ENCODE assay signal across 1 cellular context in genomic region chr6:120876405-120876804, GRCh38.
TF ChIP-seq lines count a peak whose summit lies in the region.

No MANE protein-coding gene starts in this region.

TF ChIP-seq in HepG2, 621 proteins besides CTCF, POLR2A, EP300 and RAD21 (continued from another document):
- TF ChIP-seq ZNF446 (CRISPR knock-in tag; IDR thresholded peaks at IDR 0.05) (no peak), ZNF350 (CRISPR knock-in tag; IDR thresholded peaks at IDR 0.05; ENCODE audit: borderline replicate concordance, low read depth) (no peak), CERS6 (CRISPR knock-in tag; IDR thresholded peaks at IDR 0.05) (no peak), RBM39 (IDR thresholded peaks at IDR 0.05; ENCODE audit: low read depth, low read length, poor library complexity, severe bottlenecking) (no peak)
